ENCODE assay signal across 15 cellular contexts in genomic region chr19:10946964-10947657, GRCh38. TPM values are rescaled to one million over a fixed set of nuclear protein-coding genes. Genes with fewer than 3 reads are reported as not detected.
DNase-seq lines count a peak whose midpoint lies in the region; TF ChIP-seq lines count a peak whose summit lies in the region.
"Had no signal": no experiment of that assay in that cellular context is flagged by ENCODE, and none has a peak within 500 bp of the region (broad histone marks: within the 10 kb centered on the region; RNA-seq: fewer than 3 reads in every experiment).

No MANE protein-coding gene starts in this region.

- H2AK5ac ChIP-seq in mesenchymal stem cell (ENCODE audit: low read length, severe bottlenecking) = peak overlapping the region; percentile 75

- H2BK5ac ChIP-seq in mesenchymal stem cell (ENCODE audit: low read depth, low read length, poor library complexity, severe bottlenecking) = no peak overlapping the region

- H3K4me1 Mint-ChIP-seq in activated T-cell treated with anti-CD3 and anti-CD28 coated beads, Interleukin-2, amount 50 U/mL, for 24 hours (ENCODE audit: low read depth) = peaks cover 4% of the 10 kb centered on the region

- no peak overlapping the region for H2BK15ac ChIP-seq in mesenchymal stem cell (ENCODE audit: low read depth, poor library complexity, severe bottlenecking)

- peak overlapping the region; percentile 38 for H3K27ac ChIP-seq in A673 (ENCODE audit: low read depth, low read length, poor library complexity, severe bottlenecking)
- H3K27ac ChIP-seq in mesenchymal stem cell (ENCODE audit: low read length, poor library complexity, severe bottlenecking) = peak overlapping the region; percentile 91
- H3K27ac ChIP-seq in tibial artery = no peak overlapping the region
- H3K27ac ChIP-seq: WERI-Rb-1 had no signal

- H3K4me3 ChIP-seq in A673 (ENCODE audit: low read depth, low read length, poor library complexity, severe bottlenecking) (no peak overlapping the region), MG63 (no peak overlapping the region), choroid plexus epithelial cell (ENCODE audit: low read depth, low read length) (no peak overlapping the region), mesenchymal stem cell (ENCODE audit: insufficient read depth in 1 of 2, low read depth in 1 of 2, low read length in 2 of 2) (no peak overlapping the region), tibial artery (no peak overlapping the region)

- no peak overlapping the region for H3K4ac ChIP-seq in mesenchymal stem cell (ENCODE audit: low read depth in 1 of 2, low read length in 2 of 2)

- no peak overlapping the region for H3K27ac Mint-ChIP-seq in activated T-cell treated with anti-CD3 and anti-CD28 coated beads, Interleukin-2, amount 50 U/mL, for 24 hours
- H3K27ac Mint-ChIP-seq: activated naive CD8-positive, alpha-beta T cell; IgD-negative memory B cell; type B pancreatic cell had no signal

- WGBS in mesenchymal stem cell = 92% methylated on average over 6 of the region's 6 CpGs

- H2AFZ ChIP-seq in mesenchymal stem cell (ENCODE audit: low read depth, low read length) = no peak overlapping the region

- H3K4me3 Mint-ChIP-seq in activated T-cell treated with anti-CD3 and anti-CD28 coated beads, Interleukin-2, amount 50 U/mL, for 24 hours = no peak overlapping the region
- H3K4me3 Mint-ChIP-seq: activated naive CD8-positive, alpha-beta T cell; type B pancreatic cell had no signal

- peak; percentile 82 for DNase-seq in A673 (ENCODE audit: low spot score)
- DNase-seq in MG63 = peak; percentile 50
- peak; percentile 76 for DNase-seq in choroid plexus epithelial cell (ENCODE audit: low read depth)
- DNase-seq in mesenchymal stem cell = peak; percentile 48
- DNase-seq in SHP77 treated with DMSO at 0.1 percent for 48 hours (lab: John Stamatoyannopoulos, UW) = no peak
- DNase-seq in activated T-cell treated with anti-CD3 and anti-CD28 coated beads, Interleukin-2, amount 50 U/mL, for 24 hours = no peak
- no peak for DNase-seq in tibial artery
- DNase-seq in NOMO-1 (lab: John Stamatoyannopoulos, UW; ENCODE audit: unreplicated experiment in 2 of 2) = no peak
- DNase-seq: dermis blood vessel endothelial cell, left ventricle myocardium superior, NCI-H1694, WERI-Rb-1 had no signal

- H3K9me3 ChIP-seq in A673 (ENCODE audit: low read depth, low read length, poor library complexity, severe bottlenecking) (no peaks in the 10 kb centered on the region), MG63 (no peaks in the 10 kb centered on the region), mesenchymal stem cell (ENCODE audit: control insufficient read depth, low read length) (no peaks in the 10 kb centered on the region), tibial artery (no peaks in the 10 kb centered on the region)

- no peaks in the 10 kb centered on the region for H3K9me3 Mint-ChIP-seq in activated T-cell treated with anti-CD3 and anti-CD28 coated beads, Interleukin-2, amount 50 U/mL, for 24 hours
- H3K9me3 Mint-ChIP-seq: IgD-negative memory B cell, type B pancreatic cell had no signal

- no peak overlapping the region for H3K18ac ChIP-seq in mesenchymal stem cell (ENCODE audit: low read depth in 1 of 2, low read length in 2 of 2)

- no peak overlapping the region for H3K9ac ChIP-seq in mesenchymal stem cell (ENCODE audit: low read length)

- peak overlapping the region; percentile 11 for H3K4me2 ChIP-seq in mesenchymal stem cell (ENCODE audit: low read length, poor library complexity, severe bottlenecking)

- H3K27me3 ChIP-seq in A673 (replicated peaks; ENCODE audit: insufficient read depth, low read depth, low read length, poor library complexity) (no peaks in the 10 kb centered on the region), MG63 (no peaks in the 10 kb centered on the region), mesenchymal stem cell (ENCODE audit: control insufficient read depth in 1 of 2, insufficient read depth in 1 of 2, low read length in 2 of 2) (no peaks in the 10 kb centered on the region), tibial artery (no peaks in the 10 kb centered on the region)

- no peak overlapping the region for H3K23ac ChIP-seq in mesenchymal stem cell (ENCODE audit: low read length in 2 of 2)

- CTCF ChIA-PET in A673 (lab: Charles Lee) = interaction anchor here (0.5 to 1.0 kb wide), 3 partner anchors 10 to 433 kb away, joined by 5 to 12 read pairs (median 6); no protein-coding TSS in a partner anchor

- no peaks in the 10 kb centered on the region for H3K79me1 ChIP-seq in mesenchymal stem cell (replicated peaks; ENCODE audit: low read length, poor library complexity, severe bottlenecking)

- no peak overlapping the region for H2BK12ac ChIP-seq in mesenchymal stem cell (ENCODE audit: low read length in 2 of 2)

- no peak overlapping the region for H4K91ac ChIP-seq in mesenchymal stem cell (ENCODE audit: low read length)

- H3K27me3 Mint-ChIP-seq in activated T-cell treated with anti-CD3 and anti-CD28 coated beads, Interleukin-2, amount 50 U/mL, for 24 hours = no peaks in the 10 kb centered on the region
- H3K27me3 Mint-ChIP-seq: activated naive CD8-positive, alpha-beta T cell; IgD-negative memory B cell; type B pancreatic cell had no signal

- no peak overlapping the region for H4K8ac ChIP-seq in mesenchymal stem cell (ENCODE audit: low read length)

- POLR2A ChIA-PET in A673 (lab: Charles Lee; ENCODE audit: low non-redundant PET) = no interaction called here

- H2BK120ac ChIP-seq in mesenchymal stem cell (ENCODE audit: low read depth, low read length) = no peak overlapping the region

- intact Hi-C loops in A673 (cut with micrococcal nuclease; ENCODE audit: unreplicated experiment) = loop anchor here (10.0 kb wide), 2 partner anchors 148 to 258 kb away; no protein-coding TSS in a partner anchor
- intact Hi-C loops in tibial artery (cut with DNase I; ENCODE audit: low total_unique reads) = no loop called here

- H3K36me3 ChIP-seq in A673 (ENCODE audit: insufficient read depth, low read length, poor library complexity, severe bottlenecking) (no peaks in the 10 kb centered on the region), MG63 (no peaks in the 10 kb centered on the region), mesenchymal stem cell (ENCODE audit: control insufficient read depth in 1 of 2, insufficient read depth in 2 of 2, low read depth in 1 of 2, low read length in 2 of 2) (no peaks in the 10 kb centered on the region), tibial artery (no peaks in the 10 kb centered on the region)
- H3K36me3 ChIP-seq: WERI-Rb-1 had no signal

- TF ChIP-seq CTCF in A673 (conservative IDR thresholded peaks at IDR 0.05; ENCODE audit: low read depth, low read length) = no peak
- no peak for TF ChIP-seq CTCF in choroid plexus epithelial cell (conservative IDR thresholded peaks at IDR 0.05; ENCODE audit: low read depth, low read length)
- TF ChIP-seq CTCF in tibial artery (IDR thresholded peaks at IDR 0.05) = no peak

- no peaks in the 10 kb centered on the region for H3K36me3 Mint-ChIP-seq in activated T-cell treated with anti-CD3 and anti-CD28 coated beads, Interleukin-2, amount 50 U/mL, for 24 hours (ENCODE audit: low read depth)
- H3K36me3 Mint-ChIP-seq: activated naive CD8-positive, alpha-beta T cell; IgD-negative memory B cell; type B pancreatic cell had no signal

- H3K14ac ChIP-seq in mesenchymal stem cell (ENCODE audit: low read length in 2 of 2) = no peak overlapping the region

- peaks cover 25% of the 10 kb centered on the region for H3K4me1 ChIP-seq in A673 (ENCODE audit: insufficient read depth, low read length, poor library complexity, severe bottlenecking)
- peaks cover 9% of the 10 kb centered on the region for H3K4me1 ChIP-seq in mesenchymal stem cell (ENCODE audit: control insufficient read depth, insufficient read depth, low read depth, low read length)
- H3K4me1 ChIP-seq in tibial artery = peaks cover 0 to 4% (median 0%) of the 10 kb centered on the region in 4 donors

- BruUV-seq in A673 (replicated peaks; lab: Mats Ljungman, UMichigan) = no TSS peak

RNA-seq across cellular contexts. Expression of gene SMARCA4, which starts 13.7 kb away (rescaled TPM):
- 307 and 319 TPM in 2 replicates for total RNA-seq in A673 (2021)
- 133 and 134 TPM in 2 replicates for total RNA-seq in MG63 (2014; rRNA removed; shearing (Covaris generic); ENCODE audit: low replicate concordance)
- polyA plus RNA-seq in mesenchymal stem cell (2013, experiment 1 of 2) = 67.2 TPM
- polyA plus RNA-seq in mesenchymal stem cell (2013, experiment 2 of 2) = 66.6 TPM

RNA-seq across cellular contexts. Expression of gene TIMM29, which starts 18.5 kb away (rescaled TPM):
- 30.0 and 32.5 TPM in 2 replicates for total RNA-seq in A673 (2021)
- 29.3 and 39.2 TPM in 2 replicates for total RNA-seq in MG63 (2014; rRNA removed; shearing (Covaris generic); ENCODE audit: low replicate concordance)
- polyA plus RNA-seq in mesenchymal stem cell (2013, experiment 1 of 2) = 20.0 TPM
- polyA plus RNA-seq in mesenchymal stem cell (2013, experiment 2 of 2) = 22.7 TPM

RNA-seq across cellular contexts. Expression of gene YIPF2, which starts 18.7 kb away (rescaled TPM):
- total RNA-seq in A673 (2021) = 24.5 and 24.6 TPM in 2 replicates
- 74.6 and 82.8 TPM in 2 replicates for total RNA-seq in MG63 (2014; rRNA removed; shearing (Covaris generic); ENCODE audit: low replicate concordance)
- 51.4 TPM for polyA plus RNA-seq in mesenchymal stem cell (2013, experiment 1 of 2)
- polyA plus RNA-seq in mesenchymal stem cell (2013, experiment 2 of 2) = 51.4 TPM

Comparison
In these comparisons a context has a peak if more than half of its experiments do, and no peak if none do; other contexts are left out.
1. DNase-seq: peak in A673 (single experiment), MG63 (single experiment), choroid plexus epithelial cell (single experiment) and mesenchymal stem cell (single experiment); none in SHP77 treated with DMSO at 0.1 percent for 48 hours (single experiment), activated T-cell treated with anti-CD3 and anti-CD28 coated beads, Interleukin-2, amount 50 U/mL, for 24 hours (single experiment), tibial artery (0 of 2) and NOMO-1 (0 of 2).
2. H3K27ac ChIP-seq: peak in A673 (single experiment) and mesenchymal stem cell (single experiment); none in tibial artery (0 of 2).